In the genomic region with DNA sequence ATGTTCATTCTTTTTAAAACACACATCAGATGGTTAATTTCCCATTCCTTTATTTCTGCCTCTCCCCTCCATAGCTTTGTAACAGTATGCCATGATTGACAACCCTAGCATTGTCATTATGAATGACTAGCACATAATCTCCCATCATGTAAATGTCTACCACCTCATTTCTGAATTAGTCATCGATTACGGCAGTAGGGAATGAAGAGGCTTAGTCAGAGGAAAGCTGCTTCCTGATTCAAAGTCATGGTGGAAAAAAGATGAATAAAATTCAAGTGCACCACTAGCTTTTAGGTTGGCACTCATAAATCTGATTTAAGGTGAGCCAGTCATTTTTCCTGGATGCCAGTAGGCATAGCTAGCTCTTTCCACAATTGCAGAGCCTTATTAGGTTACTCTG, we compare ENCODE assay signal across 17 cellular contexts. TPM values are rescaled to one million over a fixed set of nuclear protein-coding genes. Genes with fewer than 3 reads are reported as not detected.
DNase-seq lines count a peak whose midpoint lies in the region; ATAC-seq, FAIRE-seq and TF ChIP-seq lines count a peak whose summit lies in the region.
"Had no signal": no experiment of that assay in that cellular context is flagged by ENCODE, and none has a peak within 500 bp of the region (broad histone marks: within the 10 kb centered on the region; RNA-seq: fewer than 3 reads in every experiment).

No MANE protein-coding gene starts in this region.

- ATAC-seq in HG03025 (IDR thresholded peaks at IDR 0.05; ENCODE audit: low FRiP score, unreplicated experiment) = no peak
- ATAC-seq: gastrocnemius medialis had no signal

- H3K27me3 Mint-ChIP-seq in activated naive CD4-positive, alpha-beta T cell treated with anti-CD3 and anti-CD28 coated beads, Interleukin-2, amount 10 ng/mL, durations not matched to agents 7 days and 5 days = peaks cover 6% of the 10 kb centered on the region

- H3K27me3 ChIP-seq in endothelial cell of umbilical vein (ENCODE audit: control insufficient read depth in 2 of 2, insufficient read depth in 2 of 2, low read length in 2 of 2) = peaks cover 0 to 5% of the 10 kb centered on the region in 2 experiments
- no peaks in the 10 kb centered on the region for H3K27me3 ChIP-seq in neural cell (ENCODE audit: insufficient read depth, low read depth, low read length)
- H3K27me3 ChIP-seq: gastrocnemius medialis had no signal

- H3K79me2 ChIP-seq in endothelial cell of umbilical vein (ENCODE audit: control insufficient read depth, insufficient read depth, low read length) (no peaks in the 10 kb centered on the region), neural cell (replicated peaks; ENCODE audit: insufficient read depth, low read length) (no peaks in the 10 kb centered on the region)

- H3K4me2 ChIP-seq in endothelial cell of umbilical vein (ENCODE audit: insufficient read depth, low read length) (no peak overlapping the region), neural cell (ENCODE audit: low read length) (no peak overlapping the region)

- H3K36me3 ChIP-seq in endothelial cell of umbilical vein (ENCODE audit: control insufficient read depth in 2 of 2, extremely low read depth in 1 of 2, insufficient read depth in 2 of 2, low read length in 2 of 2) (no peaks in the 10 kb centered on the region), neural cell (ENCODE audit: insufficient read depth, low read length) (no peaks in the 10 kb centered on the region)
- H3K36me3 ChIP-seq: gastrocnemius medialis had no signal

- H4K20me1 ChIP-seq in endothelial cell of umbilical vein (replicated peaks; ENCODE audit: control insufficient read depth, extremely low read depth, insufficient read depth, low read length) (no peaks in the 10 kb centered on the region), neural cell (ENCODE audit: insufficient read depth) (no peaks in the 10 kb centered on the region)

- no peak overlapping the region for H3K4me3 Mint-ChIP-seq in activated naive CD4-positive, alpha-beta T cell treated with anti-CD3 and anti-CD28 coated beads, Interleukin-2, amount 10 ng/mL, durations not matched to agents 7 days and 5 days
- H3K4me3 Mint-ChIP-seq: central memory CD8-positive, alpha-beta T cell had no signal

- H3F3A ChIP-seq in neural cell (ENCODE audit: insufficient read depth, low read length, poor library complexity, severe bottlenecking) = no peaks in the 10 kb centered on the region

- no peaks in the 10 kb centered on the region for H3K9me1 ChIP-seq in endothelial cell of umbilical vein (replicated peaks; ENCODE audit: control insufficient read depth, extremely low read depth, insufficient read depth, low read length)

- no peak for TF ChIP-seq RAD21 in neural cell (conservative IDR thresholded peaks at IDR 0.05)

- CTCF ChIA-PET in endothelial cell of umbilical vein (lab: Charles Lee) = interaction anchor here (1.0 kb wide), 1 partner anchor 368 kb away, joined by 4 read pairs; no protein-coding TSS in a partner anchor
- CTCF ChIA-PET in activated naive CD4-positive, alpha-beta T cell treated with anti-CD3 and anti-CD28 coated beads, Interleukin-2, amount 10 ng/mL, durations not matched to agents 7 days and 5 days (lab: Charles Lee) = no interaction called here

- no peak overlapping the region for H3K4me3 ChIP-seq in endothelial cell of umbilical vein (replicated peaks in 1 of 3; ENCODE audit: insufficient read depth in 1 of 3, low read depth in 1 of 3, low read length in 3 of 3)
- H3K4me3 ChIP-seq in neural cell (ENCODE audit: low read length) = no peak overlapping the region
- H3K4me3 ChIP-seq: gastrocnemius medialis had no signal

- H3K36me3 Mint-ChIP-seq in activated naive CD4-positive, alpha-beta T cell treated with anti-CD3 and anti-CD28 coated beads, Interleukin-2, amount 10 ng/mL, durations not matched to agents 7 days and 5 days = no peaks in the 10 kb centered on the region

- H3K9ac ChIP-seq in endothelial cell of umbilical vein (replicated peaks; ENCODE audit: extremely low read depth, insufficient read depth, low read length) = no peak overlapping the region
- no peak overlapping the region for H3K9ac ChIP-seq in neural cell (ENCODE audit: low read length)

- no peaks in the 10 kb centered on the region for H3K4me1 ChIP-seq in endothelial cell of umbilical vein (ENCODE audit: control insufficient read depth, extremely low read depth, insufficient read depth, low read length)
- H3K4me1 ChIP-seq: gastrocnemius medialis had no signal

- no peak overlapping the region for H2AFZ ChIP-seq in endothelial cell of umbilical vein (ENCODE audit: low read depth, low read length)
- no peak overlapping the region for H2AFZ ChIP-seq in neural cell (ENCODE audit: low read depth, low read length)

- dilution Hi-C loops in endothelial cell of umbilical vein (cut with MboI; ENCODE audit: extremely low pct_ligation_motif_present, low sequenced_read_pairs) = no loop called here

- H3K9me3 ChIP-seq in endothelial cell of umbilical vein (replicated peaks; ENCODE audit: control insufficient read depth, insufficient read depth, low read length) (no peaks in the 10 kb centered on the region), neural cell (ENCODE audit: low read length) (no peaks in the 10 kb centered on the region)
- H3K9me3 ChIP-seq: gastrocnemius medialis had no signal

- no peak overlapping the region for H3K27ac Mint-ChIP-seq in activated naive CD4-positive, alpha-beta T cell treated with anti-CD3 and anti-CD28 coated beads, Interleukin-2, amount 10 ng/mL, durations not matched to agents 7 days and 5 days

- peak; percentile 38 for FAIRE-seq in endothelial cell of umbilical vein (lab: Jason Lieb, UNC)

- TF ChIP-seq POLR2A in endothelial cell of umbilical vein (IDR thresholded peaks at IDR 0.05; ENCODE audit: low read depth, low read length) = no peak

- POLR2A ChIA-PET in endothelial cell of umbilical vein (lab: Charles Lee) = no interaction called here

- H3K9me2 ChIP-seq in neural cell (ENCODE audit: insufficient read depth, low read length) = no peaks in the 10 kb centered on the region

- H3K9me3 Mint-ChIP-seq in activated naive CD4-positive, alpha-beta T cell treated with anti-CD3 and anti-CD28 coated beads, Interleukin-2, amount 10 ng/mL, durations not matched to agents 7 days and 5 days = no peaks in the 10 kb centered on the region
- H3K9me3 Mint-ChIP-seq: central memory CD8-positive, alpha-beta T cell had no signal

- BruUV-seq in endothelial cell of umbilical vein (replicated peaks; lab: Mats Ljungman, UMichigan) = no TSS peak

- intact Hi-C loops in endothelial cell of umbilical vein (cut with micrococcal nuclease) = no loop called here

- peak; percentile 57 for DNase-seq in DMS53 (lab: John Stamatoyannopoulos, UW)
- DNase-seq in NCI-H460 (ENCODE audit: extremely low read depth, low read depth) = peak; percentile 28
- DNase-seq in endothelial cell of umbilical vein (ENCODE audit: low read depth, low spot score) = peak; percentile 67
- no peak for DNase-seq in SKM-1 treated with dmso at 0.1 percent for 144 hours (lab: John Stamatoyannopoulos, UW; ENCODE audit: unreplicated experiment)
- no peak for DNase-seq in activated naive CD4-positive, alpha-beta T cell treated with anti-CD3 and anti-CD28 coated beads, Interleukin-2, amount 10 ng/mL, durations not matched to agents 7 days and 5 days
- DNase-seq in NCI-H2107 treated with DMSO at 0.1 percent for 48 hours (lab: John Stamatoyannopoulos, UW; ENCODE audit: unreplicated experiment) = no peak
- DNase-seq: activated CD4-positive, alpha-beta T cell treated with anti-CD3 and anti-CD28 coated beads, Interleukin-2, amount 50 U/mL, for 48 hours; activated effector memory CD4-positive, alpha-beta T cell treated with anti-CD3 and anti-CD28 coated beads, Interleukin-2, amount 50 U/mL, for 16 hours; gastrocnemius medialis; NCI-H1694 treated with DMSO at 0.1 percent for 48 hours; stimulated activated CD4-positive, alpha-beta T cell treated with anti-CD3 and anti-CD28 coated beads, Interleukin-1b, Interleukin-23, amount 100 ng/mL, for 48 hours; stimulated activated naive CD4-positive, alpha-beta T cell treated with Interleukin-2 at 50 U/mL for 16 hours had no signal

- TF ChIP-seq EP300 in neural cell (conservative IDR thresholded peaks at IDR 0.05; ENCODE audit: poor library complexity, severe bottlenecking) = peak; percentile 80

- no peak for TF ChIP-seq CTCF in endothelial cell of umbilical vein (IDR thresholded peaks at IDR 0.05; ENCODE audit: extremely low read depth in 1 of 2, insufficient read depth in 1 of 2, low read depth in 1 of 2, low read length in 2 of 2)
- no peak for TF ChIP-seq CTCF in neural cell (IDR thresholded peaks at IDR 0.05; ENCODE audit: poor library complexity, severe bottlenecking)

- H3K27ac ChIP-seq in endothelial cell of umbilical vein (ENCODE audit: insufficient read depth, low read depth, low read length) = no peak overlapping the region
- H3K27ac ChIP-seq in neural cell (ENCODE audit: low read length) = no peak overlapping the region
- H3K27ac ChIP-seq: gastrocnemius medialis had no signal

- no peaks in the 10 kb centered on the region for H3K4me1 Mint-ChIP-seq in activated naive CD4-positive, alpha-beta T cell treated with anti-CD3 and anti-CD28 coated beads, Interleukin-2, amount 10 ng/mL, durations not matched to agents 7 days and 5 days
- H3K4me1 Mint-ChIP-seq: central memory CD8-positive, alpha-beta T cell had no signal

TF ChIP-seq in endothelial cell of umbilical vein, 7 proteins besides CTCF, POLR2A, EP300 and RAD21 (continues in another document):
- TF ChIP-seq, protein P1, sequence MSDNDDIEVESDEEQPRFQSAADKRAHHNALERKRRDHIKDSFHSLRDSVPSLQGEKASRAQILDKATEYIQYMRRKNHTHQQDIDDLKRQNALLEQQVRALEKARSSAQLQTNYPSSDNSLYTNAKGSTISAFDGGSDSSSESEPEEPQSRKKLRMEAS (IDR thresholded peaks at IDR 0.05; ENCODE audit: insufficient read depth, insufficient read length) = no peak
- TF ChIP-seq MYC (IDR thresholded peaks at IDR 0.05; ENCODE audit: low read depth, low read length) = no peak

TF ChIP-seq in neural cell, 6 proteins besides CTCF, POLR2A, EP300 and RAD21:
- TF ChIP-seq MXI1 (conservative IDR thresholded peaks at IDR 0.05; ENCODE audit: poor library complexity, severe bottlenecking) (no peak), POLR2AphosphoS5 (IDR thresholded peaks at IDR 0.05) (peak; percentile 80)

RNA-seq across cellular contexts. Expression of a gene that starts 19.1 kb away (rescaled TPM):
- total RNA-seq in NCI-H460 (2014; rRNA removed; shearing (Covaris generic)) = not detected in 2 replicates
- not detected in 2 replicates for polyA plus RNA-seq in NCI-H460 (2014; cell fraction: nucleus; rRNA removed)
- total RNA-seq in endothelial cell of umbilical vein = not detected in 2 replicates
- polyA plus RNA-seq in endothelial cell of umbilical vein = not detected in 2 replicates
- polyA plus RNA-seq in endothelial cell of umbilical vein (2011; cell fraction: cytosol; rRNA removed) = not detected in 2 replicates
- polyA plus RNA-seq in endothelial cell of umbilical vein (2011; cell fraction: nucleus; rRNA removed) = not detected in 2 replicates
- not detected in 2 replicates for polyA plus RNA-seq in endothelial cell of umbilical vein (2012)
- polyA minus RNA-seq in endothelial cell of umbilical vein = not detected in 2 replicates
- polyA minus RNA-seq in endothelial cell of umbilical vein (2011; cell fraction: cytosol; rRNA and poly(A)+ RNA removed) = not detected
- polyA minus RNA-seq in endothelial cell of umbilical vein (2011; cell fraction: nucleus; rRNA and poly(A)+ RNA removed) = not detected in 2 replicates
- polyA plus RNA-seq in neural cell = not detected in 2 replicates
- polyA minus RNA-seq in neural cell = not detected in 2 replicates
- total RNA-seq: omental fat pad; T-helper 2 cell treated with Interferon-gamma antibody and Interleukin-4, amounts not matched to agents 100 ng/mL and 5 ng/mL, for 36 hours had no signal

Comparison
In these comparisons a context has a peak if more than half of its experiments do, and no peak if none do; other contexts are left out.
1. DNase-seq: peak in DMS53 (single experiment), NCI-H460 (single experiment) and endothelial cell of umbilical vein (single experiment); none in SKM-1 treated with dmso at 0.1 percent for 144 hours (single experiment), activated naive CD4-positive, alpha-beta T cell treated with anti-CD3 and anti-CD28 coated beads, Interleukin-2, amount 10 ng/mL, durations not matched to agents 7 days and 5 days (single experiment) and NCI-H2107 treated with DMSO at 0.1 percent for 48 hours (single experiment).